Comparison of ENCODE assay signal across 9 cellular contexts in the genomic region with DNA sequence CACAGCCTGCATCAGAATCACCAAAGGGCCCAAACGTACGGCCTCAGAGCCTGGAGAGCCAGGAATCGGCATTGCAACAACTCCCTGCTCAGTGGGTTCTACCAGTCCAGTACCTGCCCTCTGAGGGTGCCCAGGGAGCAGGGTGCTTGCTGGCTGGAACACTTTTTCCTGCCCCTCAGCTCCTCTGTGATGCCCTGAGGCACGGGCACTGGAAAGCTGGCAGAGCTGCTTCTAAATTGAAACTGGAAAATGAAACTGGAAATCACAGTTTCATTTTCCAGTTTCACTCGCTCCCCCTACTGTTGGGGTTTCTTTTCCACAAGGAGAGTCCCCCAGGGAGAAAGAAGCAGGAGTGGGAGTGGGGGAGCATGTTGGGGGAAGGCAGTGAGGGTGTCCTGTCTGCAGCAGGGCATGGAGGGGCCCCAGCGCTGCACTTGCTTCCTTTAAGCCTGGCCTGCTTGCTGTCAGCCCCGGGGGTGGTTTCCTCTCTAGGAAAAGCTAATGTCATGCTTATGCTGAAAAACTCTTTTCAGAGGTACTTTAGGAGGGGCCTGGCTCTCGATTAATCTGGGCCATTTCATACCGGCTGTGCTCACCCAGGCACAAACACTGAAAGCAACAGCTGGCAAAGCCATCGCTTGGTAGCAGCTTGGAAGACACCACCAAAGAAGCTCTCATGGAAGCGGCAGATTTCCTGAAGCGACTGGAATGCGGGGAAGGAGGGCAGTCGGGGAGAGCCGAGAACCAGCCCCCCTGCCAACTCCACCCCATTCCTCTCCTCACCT.
DNase-seq lines count a peak whose midpoint lies in the region; ATAC-seq lines count a peak whose summit lies in the region.
"Had no signal": no experiment of that assay in that cellular context is flagged by ENCODE, and none has a peak within 500 bp of the region (broad histone marks: within the 10 kb centered on the region; RNA-seq: fewer than 3 reads in every experiment).

No MANE protein-coding gene starts in this region.

- H3K4me3 Mint-ChIP-seq in T-helper 2 cell treated with Interferon-gamma antibody and Interleukin-4, amounts not matched to agents 5 μg/mL and 100 μg/mL, for 36 hours, result peak overlapping the region; percentile 72
- peak overlapping the region; percentile 69 for H3K4me3 Mint-ChIP-seq in T-helper 1 cell treated with Interleukin-12 subunit alpha and Interleukin-12 subunit beta and Interleukin-4 antibody, amounts not matched to agents 30 μg/mL and 1 μg/mL, for 36 hours

- peaks cover 48% of the 10 kb centered on the region for H3K36me3 Mint-ChIP-seq in T-helper 2 cell treated with Interferon-gamma antibody and Interleukin-4, amounts not matched to agents 5 μg/mL and 100 μg/mL, for 36 hours (ENCODE audit: low read depth)
- peaks cover 50% of the 10 kb centered on the region for H3K36me3 Mint-ChIP-seq in T-helper 1 cell treated with Interleukin-12 subunit alpha and Interleukin-12 subunit beta and Interleukin-4 antibody, amounts not matched to agents 30 μg/mL and 1 μg/mL, for 36 hours (ENCODE audit: low read depth)

- peak overlapping the region; percentile 87 for H3K27ac Mint-ChIP-seq in T-helper 2 cell treated with Interferon-gamma antibody and Interleukin-4, amounts not matched to agents 5 μg/mL and 100 μg/mL, for 36 hours
- H3K27ac Mint-ChIP-seq in T-helper 1 cell treated with Interleukin-12 subunit alpha and Interleukin-12 subunit beta and Interleukin-4 antibody, amounts not matched to agents 30 μg/mL and 1 μg/mL, for 36 hours, result peak overlapping the region; percentile 93

- DNase-seq in T-helper 2 cell treated with Interferon-gamma antibody and Interleukin-4, amounts not matched to agents 5 μg/mL and 100 μg/mL, for 36 hours (ENCODE audit: low spot score), result peak; percentile 33
- DNase-seq in T-helper 2 cell (no peak), fibroblast of peridontal ligament (ENCODE audit: extremely low read depth) (peak; percentile 34), NOMO-1 (lab: John Stamatoyannopoulos, UW; ENCODE audit: unreplicated experiment in 2 of 2) (no peak), HK-2 (ENCODE audit: unreplicated experiment) (no peak)

- H3K27me3 Mint-ChIP-seq in T-helper 2 cell treated with Interferon-gamma antibody and Interleukin-4, amounts not matched to agents 5 μg/mL and 100 μg/mL, for 36 hours (ENCODE audit: low read depth), result no peaks in the 10 kb centered on the region
- no peaks in the 10 kb centered on the region for H3K27me3 Mint-ChIP-seq in T-helper 1 cell treated with Interleukin-12 subunit alpha and Interleukin-12 subunit beta and Interleukin-4 antibody, amounts not matched to agents 30 μg/mL and 1 μg/mL, for 36 hours (ENCODE audit: low read depth)

- ATAC-seq in HG02798 (IDR thresholded peaks at IDR 0.05; ENCODE audit: poor library complexity, unreplicated experiment), result no peak

- peak overlapping the region in 20 of 21 experiments; percentile 53 to 90 (median 70) for H3K27ac ChIP-seq in skin epidermis
- H3K27ac ChIP-seq: C4-2B had no signal

- H3K4me1 Mint-ChIP-seq in T-helper 2 cell treated with Interferon-gamma antibody and Interleukin-4, amounts not matched to agents 5 μg/mL and 100 μg/mL, for 36 hours (ENCODE audit: low read depth), result peaks cover 87% of the 10 kb centered on the region
- peaks cover 87% of the 10 kb centered on the region for H3K4me1 Mint-ChIP-seq in T-helper 1 cell treated with Interleukin-12 subunit alpha and Interleukin-12 subunit beta and Interleukin-4 antibody, amounts not matched to agents 30 μg/mL and 1 μg/mL, for 36 hours (ENCODE audit: low read depth)

- peak overlapping the region in 2 of 7 experiments; percentile 3 to 4 for H3K4me3 ChIP-seq in skin epidermis

- H3K9me3 Mint-ChIP-seq in T-helper 2 cell treated with Interferon-gamma antibody and Interleukin-4, amounts not matched to agents 5 μg/mL and 100 μg/mL, for 36 hours, result no peaks in the 10 kb centered on the region
- H3K9me3 Mint-ChIP-seq in T-helper 1 cell treated with Interleukin-12 subunit alpha and Interleukin-12 subunit beta and Interleukin-4 antibody, amounts not matched to agents 30 μg/mL and 1 μg/mL, for 36 hours, result no peaks in the 10 kb centered on the region

Comparison
In these comparisons a context has a peak if more than half of its experiments do, and no peak if none do; other contexts are left out.
1. DNase-seq: peak in T-helper 2 cell treated with Interferon-gamma antibody and Interleukin-4, amounts not matched to agents 5 μg/mL and 100 μg/mL, for 36 hours (single experiment) and fibroblast of peridontal ligament (single experiment); none in T-helper 2 cell (0 of 5), NOMO-1 (0 of 2) and HK-2 (single experiment).